ENCODE assay signal across 20 cellular contexts in the genomic region with DNA sequence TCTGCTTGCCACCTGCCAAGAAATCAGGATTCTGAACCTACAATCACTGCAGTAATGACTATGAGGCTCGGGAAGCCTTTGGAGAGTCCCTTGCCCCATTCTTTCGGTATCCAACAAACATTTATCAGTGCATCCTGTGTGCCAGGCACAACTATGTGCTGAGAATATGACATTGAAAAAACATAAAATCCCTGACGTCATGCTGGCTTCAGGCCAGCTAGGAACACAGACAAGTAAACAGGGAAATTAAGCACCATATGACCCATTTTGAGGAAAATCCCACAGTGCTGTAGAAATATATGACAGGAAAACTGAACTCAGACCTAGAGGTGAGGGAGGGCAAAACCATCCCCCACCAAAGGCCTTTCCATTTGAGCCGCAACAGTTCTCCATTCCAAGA. TPM values are rescaled to one million over a fixed set of nuclear protein-coding genes. Genes with fewer than 3 reads are reported as not detected.
DNase-seq lines count a peak whose midpoint lies in the region; ATAC-seq and TF ChIP-seq lines count a peak whose summit lies in the region.
"Had no signal": no experiment of that assay in that cellular context is flagged by ENCODE, and none has a peak within 500 bp of the region (broad histone marks: within the 10 kb centered on the region; RNA-seq: fewer than 3 reads in every experiment).

No MANE protein-coding gene starts in this region.

- H3K4me3 ChIP-seq in HEK293 (ENCODE audit: low read depth, low read length): no peak overlapping the region
- H3K4me3 ChIP-seq in SK-N-SH (ENCODE audit: low read depth in 2 of 2, low read length in 1 of 2): no peak overlapping the region
- H3K4me3 ChIP-seq: BLaER1 treated with 17β-estradiol and CSF1 and Interleukin-3, amounts not matched to agents 10 nM and 100 nM had no signal

- no peaks in the 10 kb centered on the region for H3K27me3 ChIP-seq in SK-N-SH (ENCODE audit: insufficient read depth)
- H3K27me3 ChIP-seq: BLaER1 treated with 17β-estradiol and CSF1 and Interleukin-3, amounts not matched to agents 10 nM and 100 nM had no signal

- no peak overlapping the region for H3K9ac ChIP-seq in SK-N-SH
- H3K9ac ChIP-seq: BLaER1 treated with 17β-estradiol and CSF1 and Interleukin-3, amounts not matched to agents 10 nM and 100 nM had no signal

- no peaks in the 10 kb centered on the region for H4K20me1 ChIP-seq in SK-N-SH (ENCODE audit: insufficient read depth)
- H4K20me1 ChIP-seq: BLaER1 treated with 17β-estradiol and CSF1 and Interleukin-3, amounts not matched to agents 10 nM and 100 nM had no signal

- H2AFZ ChIP-seq in SK-N-SH (ENCODE audit: low read depth): no peak overlapping the region

- TF ChIP-seq EP300 in SK-N-SH (IDR thresholded peaks at IDR 0.05; ENCODE audit: borderline replicate concordance in 1 of 2, low read depth in 1 of 2, low read length in 1 of 2): no peak

- no peaks in the 10 kb centered on the region for H3K9me2 ChIP-seq in SK-N-SH

- no peaks in the 10 kb centered on the region for H3F3A ChIP-seq in SK-N-SH (replicated peaks; ENCODE audit: insufficient read depth)

- no peak overlapping the region for H3K4me2 ChIP-seq in SK-N-SH
- H3K4me2 ChIP-seq: BLaER1 treated with 17β-estradiol and CSF1 and Interleukin-3, amounts not matched to agents 10 nM and 100 nM had no signal

- ATAC-seq in HG03159 (IDR thresholded peaks at IDR 0.05; ENCODE audit: unreplicated experiment) (no peak), GM18858 (IDR thresholded peaks at IDR 0.05; ENCODE audit: unreplicated experiment) (no peak), HG02970 (IDR thresholded peaks at IDR 0.05; ENCODE audit: low FRiP score, unreplicated experiment) (no peak)
- ATAC-seq: T-helper 17 cell had no signal

- DNase-seq in NCI-H2171 treated with DMSO at 0.1 percent for 48 hours (lab: John Stamatoyannopoulos, UW): peak; percentile 59
- no peak for DNase-seq in NCI-H2171 (lab: John Stamatoyannopoulos, UW)
- peak; percentile 34 for DNase-seq in SK-N-SH
- DNase-seq in left kidney (ENCODE audit: low read depth, low spot score): peak; percentile 7
- DNase-seq: CD8-positive, alpha-beta memory T cell; EL; H9; KG1; NCI-H1092; NCI-H146; NCI-H446 treated with DMSO at 0.1 percent for 48 hours; OCI-M1; RPMI8226; SIG-M5; T-helper 17 cell had no signal

- CTCF ChIA-PET in HEK293 (lab: Yijun Ruan, JAX): interaction anchor here (0.7 to 0.8 kb wide), 2 partner anchors 35 to 44 kb away, joined by 3 to 4 read pairs; no protein-coding TSS in a partner anchor
- CTCF ChIA-PET in SK-N-SH (lab: Yijun Ruan, JAX): interaction anchor here (1.2 to 1.3 kb wide), 2 partner anchors 8 to 34 kb away, joined by 3 to 4 read pairs; no protein-coding TSS in a partner anchor

- H3K9me3 ChIP-seq in HEK293 (ENCODE audit: control insufficient read depth, insufficient read depth, low read depth, low read length) (no peaks in the 10 kb centered on the region), SK-N-SH (no peaks in the 10 kb centered on the region)

- POLR2A ChIA-PET in HEK293 (lab: Yijun Ruan, JAX) (no interaction called here), SK-N-SH (lab: Yijun Ruan, JAX) (no interaction called here)

- no peak for TF ChIP-seq CTCF in HEK293 (tag by site-specific recombination; IDR thresholded peaks at IDR 0.05)
- no peak for TF ChIP-seq CTCF in SK-N-SH (IDR thresholded peaks at IDR 0.05)

- H3K4me1 ChIP-seq in HEK293 (ENCODE audit: control insufficient read depth, insufficient read depth, low read length) (peaks cover 3% of the 10 kb centered on the region; the same call in 1 of the 2 replicates), SK-N-SH (ENCODE audit: control insufficient read depth in 1 of 2, insufficient read depth in 2 of 2, low read depth in 1 of 2, low read length in 1 of 2) (peaks cover 0 to 3% of the 10 kb centered on the region in 2 experiments; a peak in 1 of 4 replicates)
- H3K4me1 ChIP-seq: BLaER1 treated with 17β-estradiol and CSF1 and Interleukin-3, amounts not matched to agents 10 nM and 100 nM had no signal

- no peak for TF ChIP-seq RAD21 in SK-N-SH (IDR thresholded peaks at IDR 0.05; ENCODE audit: low read length)

- H3K27ac ChIP-seq in HEK293 (ENCODE audit: extremely low read depth, low read depth, low read length) (no peak overlapping the region), SK-N-SH (ENCODE audit: low read depth in 2 of 2, low read length in 1 of 2) (no peak overlapping the region)
- H3K27ac ChIP-seq: BLaER1 treated with 17β-estradiol and CSF1 and Interleukin-3, amounts not matched to agents 10 nM and 100 nM had no signal

- 52% methylated on average over 4 of the region's 4 CpGs for WGBS in SK-N-SH (ENCODE audit: low lambda C conversion rate)

- no peaks in the 10 kb centered on the region for H3K79me2 ChIP-seq in SK-N-SH (ENCODE audit: insufficient read depth)

- no peaks in the 10 kb centered on the region; a peak in 1 of 3 replicates for H3K36me3 ChIP-seq in HEK293 (ENCODE audit: control insufficient read depth in 2 of 2, insufficient read depth in 1 of 2, low read length in 2 of 2)
- no peaks in the 10 kb centered on the region for H3K36me3 ChIP-seq in SK-N-SH (replicated peaks in 1 of 2; ENCODE audit: control insufficient read depth in 1 of 2, insufficient read depth in 2 of 2, low read length in 1 of 2)
- H3K36me3 ChIP-seq: BLaER1 treated with 17β-estradiol and CSF1 and Interleukin-3, amounts not matched to agents 10 nM and 100 nM had no signal

TF ChIP-seq in HEK293, 187 proteins besides CTCF, POLR2A, EP300 and RAD21:
- TF ChIP-seq ZBTB8A (tag by site-specific recombination; IDR thresholded peaks at IDR 0.05): no peak
- peak; percentile 92 for TF ChIP-seq ATF2 (tag by site-specific recombination; IDR thresholded peaks at IDR 0.05; ENCODE audit: low read depth)
- 0 out of 2 replicates have a peak, but pooled peaks have one; percentile 32 for TF ChIP-seq ZBTB20 (tag by site-specific recombination; IDR thresholded peaks at IDR 0.05)
- 0 out of 2 replicates have a peak, but pooled peaks have one; percentile 51 for TF ChIP-seq GFI1B (tag by site-specific recombination; IDR thresholded peaks at IDR 0.05)
- TF ChIP-seq ZNF350 (tag by site-specific recombination; IDR thresholded peaks at IDR 0.05): no peak
- TF ChIP-seq ZNF629 (tag by site-specific recombination; IDR thresholded peaks at IDR 0.05): peak; percentile 27; the same call in 1 of the 2 replicates
- TF ChIP-seq ZBTB17 (tag by site-specific recombination; IDR thresholded peaks at IDR 0.05): peak; percentile 33; the same call in 1 of the 2 replicates
- TF ChIP-seq ZFP69B (tag by site-specific recombination; IDR thresholded peaks at IDR 0.05): no peak
- TF ChIP-seq ZNF2 (tag by site-specific recombination; IDR thresholded peaks at IDR 0.05): no peak

TF ChIP-seq in SK-N-SH, 30 proteins besides CTCF, POLR2A, EP300 and RAD21:
- TF ChIP-seq EZH2phosphoT487 (IDR thresholded peaks at IDR 0.05; ENCODE audit: borderline replicate concordance, low read depth) (no peak), JUND (IDR thresholded peaks at IDR 0.05) (no peak), FOXJ3 (CRISPR knock-in tag; IDR thresholded peaks at IDR 0.05) (no peak), NRF1 (IDR thresholded peaks at IDR 0.05; ENCODE audit: low read depth, low read length) (no peak), YY1 (IDR thresholded peaks at IDR 0.05; ENCODE audit: low read depth) (no peak)

RNA-seq across cellular contexts. Expression of gene DET1, which starts 34.1 kb away (rescaled TPM):
- polyA plus RNA-seq in SK-N-SH (2012; rRNA removed): 4.5 and 7.2 TPM in 2 replicates
- polyA plus RNA-seq in SK-N-SH (2012; cell fraction: cytosol; rRNA removed): 3.8 and 5.2 TPM in 2 replicates
- polyA plus RNA-seq in SK-N-SH (2012; cell fraction: nucleus; rRNA removed): 6.2 and 12.4 TPM in 2 replicates

RNA-seq across cellular contexts. Expression of gene AEN, which starts 40.6 kb away (rescaled TPM):
- polyA plus RNA-seq in SK-N-SH (2012; rRNA removed): 46.4 and 65.2 TPM in 2 replicates
- 20.2 and 29.7 TPM in 2 replicates for polyA plus RNA-seq in SK-N-SH (2012; cell fraction: cytosol; rRNA removed)
- polyA plus RNA-seq in SK-N-SH (2012; cell fraction: nucleus; rRNA removed): 119 and 136 TPM in 2 replicates

RNA-seq across cellular contexts. Expression of gene ISG20, which starts 58.3 kb away (rescaled TPM):
- 2.0 TPM in 2 replicates for polyA plus RNA-seq in SK-N-SH (2012; rRNA removed)
- polyA plus RNA-seq in SK-N-SH (2012; cell fraction: cytosol; rRNA removed): 1.0 and 1.7 TPM in 2 replicates
- polyA plus RNA-seq in SK-N-SH (2012; cell fraction: nucleus; rRNA removed): 5.9 and 8.0 TPM in 2 replicates
